In the genomic region with DNA sequence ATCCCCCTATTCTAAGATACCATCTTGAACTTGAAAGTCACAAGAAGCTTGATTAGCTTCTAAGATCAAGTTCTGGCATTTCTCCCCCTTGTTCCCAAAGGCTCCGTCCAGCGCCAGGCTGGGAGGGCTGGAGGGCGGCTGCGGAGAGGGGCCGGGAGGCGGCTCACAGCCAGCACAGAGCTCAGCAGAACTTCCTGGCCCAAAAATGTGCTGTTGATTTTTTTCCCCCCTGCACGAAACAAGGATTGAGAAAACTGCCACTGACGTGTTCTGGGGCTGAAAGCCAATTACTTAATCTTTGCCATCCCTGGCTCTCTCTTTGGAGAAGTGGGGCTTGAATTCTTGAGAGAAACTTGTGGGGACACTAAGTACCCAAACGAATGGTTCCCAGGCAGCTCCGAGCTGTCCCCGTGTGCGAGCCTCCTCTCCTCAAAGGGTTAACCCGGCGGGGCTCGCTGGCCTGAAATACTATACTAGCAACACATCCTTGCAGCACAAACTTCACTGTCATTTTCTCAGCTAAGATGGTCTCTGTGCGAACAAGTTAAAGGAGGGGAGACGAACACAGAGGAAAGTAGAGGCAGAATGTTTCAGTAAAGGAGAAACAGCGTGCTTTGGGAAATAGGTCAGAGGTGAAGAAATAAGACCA, we compare ENCODE assay signal across 7 cellular contexts. TPM values are rescaled to one million over a fixed set of nuclear protein-coding genes. Genes with fewer than 3 reads are reported as not detected.
A peak's percentile ranks its signal among the peaks of the same experiment; 100 is the strongest.
DNase-seq lines count a peak whose midpoint lies in the region; TF ChIP-seq lines count a peak whose summit lies in the region.

No MANE protein-coding gene starts in this region.

- 1% methylated on average over 18 of the region's 18 CpGs for WGBS in thyroid gland, 2 donors

- no peaks in the 10 kb centered on the region for H4K20me1 ChIP-seq in Loucy (ENCODE audit: insufficient read depth, low read length, poor library complexity, severe bottlenecking)

- no peaks in the 10 kb centered on the region for H3K9me2 ChIP-seq in Loucy (replicated peaks; ENCODE audit: low read depth, low read length)

- H3K9ac ChIP-seq in Loucy (ENCODE audit: low read depth, low read length, poor library complexity, severe bottlenecking) = peak overlapping the region; percentile 75

- H3K4me1 ChIP-seq in Loucy (ENCODE audit: insufficient read depth, low read length, poor library complexity, severe bottlenecking) = peaks cover 29% of the 10 kb centered on the region
- H3K4me1 ChIP-seq in thyroid gland = peaks cover 41 to 55% of the 10 kb centered on the region in 2 donors

- peak overlapping the region; percentile 59 for H3K4me3 ChIP-seq in GM12875 (ENCODE audit: low read depth, low read length)
- H3K4me3 ChIP-seq in H7 (ENCODE audit: insufficient read depth, low read depth, low read length) = peak overlapping the region; percentile 41
- H3K4me3 ChIP-seq in Loucy (ENCODE audit: low read length, poor library complexity, severe bottlenecking) = peak overlapping the region; percentile 82
- peak overlapping the region in 2 of 3 donors; percentile 31 to 37 for H3K4me3 ChIP-seq in thyroid gland (replicated peaks in 1 of 3)

- no peaks in the 10 kb centered on the region for H3K27me3 ChIP-seq in H7 (ENCODE audit: control insufficient read depth, insufficient read depth, low read length)
- no peaks in the 10 kb centered on the region for H3K27me3 ChIP-seq in Loucy (ENCODE audit: insufficient read depth, low read length, poor library complexity, severe bottlenecking)
- no peaks in the 10 kb centered on the region for H3K27me3 ChIP-seq in thyroid gland

- peak overlapping the region; percentile 96 to 98 (median 97) for H3K27ac ChIP-seq in thyroid gland

- DNase-seq in H7 = peak; percentile 75
- DNase-seq in activated T-cell treated with anti-CD3 and anti-CD28 coated beads for 48 hours (ENCODE audit: low read depth) = peak; percentile 18
- peak; percentile 99 for DNase-seq in fibroblast of gingiva (ENCODE audit: low read depth)
- DNase-seq in myocyte (ENCODE audit: low read depth) = peak; percentile 87
- peak; percentile 77 to 81 for DNase-seq in thyroid gland

- H3K36me3 ChIP-seq in H7 (replicated peaks; ENCODE audit: control insufficient read depth, insufficient read depth, low read length) (no peaks in the 10 kb centered on the region), Loucy (ENCODE audit: insufficient read depth, low read length) (no peaks in the 10 kb centered on the region), thyroid gland (no peaks in the 10 kb centered on the region)

- peak overlapping the region; percentile 96 for H2AFZ ChIP-seq in Loucy (ENCODE audit: low read length)

- peak overlapping the region; percentile 83 for H3K4me2 ChIP-seq in Loucy (ENCODE audit: low read depth, low read length, poor library complexity, severe bottlenecking)

- H3K9me3 ChIP-seq in Loucy (ENCODE audit: insufficient read depth, low read depth, low read length) (no peaks in the 10 kb centered on the region), thyroid gland (no peaks in the 10 kb centered on the region)

- TF ChIP-seq CTCF in GM12875 (IDR thresholded peaks at IDR 0.05; ENCODE audit: borderline replicate concordance, insufficient read depth, low read depth, low read length) = no peak
- no peak for TF ChIP-seq CTCF in Loucy (conservative IDR thresholded peaks at IDR 0.05; ENCODE audit: low read length)
- no peak for TF ChIP-seq CTCF in thyroid gland (IDR thresholded peaks at IDR 0.05)

- intact Hi-C loops in thyroid gland (cut with DNase I) = loop anchor here (10.0 kb wide), 1 partner anchor 120 kb away; a partner anchor contains a TSS

- no peak for TF ChIP-seq POLR2A in thyroid gland (IDR thresholded peaks at IDR 0.05)

- peaks cover 18% of the 10 kb centered on the region; the same call in 1 of the 2 replicates for H3K79me2 ChIP-seq in Loucy (ENCODE audit: insufficient read depth, low read length)

- no peaks in the 10 kb centered on the region for H3F3A ChIP-seq in Loucy (ENCODE audit: low read depth)

RNA-seq across cellular contexts. Expression of a gene that starts 0.5 kb away (rescaled TPM):
- 24.1 and 46.7 TPM in 2 replicates for total RNA-seq in H7 (2014; rRNA removed; shearing (Covaris generic))
- total RNA-seq in myocyte = 14.6 and 19.7 TPM in 2 replicates
- 21.3 TPM for polyA plus RNA-seq in myocyte (2012)
- 10 to 100 TPM; 33.2 to 39.6 (median 37.0) TPM for total RNA-seq in thyroid gland

Comparison
In these comparisons a context has a peak if more than half of its experiments do, and no peak if none do; other contexts are left out.
1. Peak in every context shown above with its lines: DNase-seq, H3K4me3 ChIP-seq and H3K27ac ChIP-seq.
2. DNase-seq: peak in every context shown above with its lines; median percentile 99 in fibroblast of gingiva; 87 in myocyte; 79 in thyroid gland; 75 in H7; 18 in activated T-cell treated with anti-CD3 and anti-CD28 coated beads for 48 hours.